1 cellular context compared by ENCODE assay signal in the genomic region with DNA sequence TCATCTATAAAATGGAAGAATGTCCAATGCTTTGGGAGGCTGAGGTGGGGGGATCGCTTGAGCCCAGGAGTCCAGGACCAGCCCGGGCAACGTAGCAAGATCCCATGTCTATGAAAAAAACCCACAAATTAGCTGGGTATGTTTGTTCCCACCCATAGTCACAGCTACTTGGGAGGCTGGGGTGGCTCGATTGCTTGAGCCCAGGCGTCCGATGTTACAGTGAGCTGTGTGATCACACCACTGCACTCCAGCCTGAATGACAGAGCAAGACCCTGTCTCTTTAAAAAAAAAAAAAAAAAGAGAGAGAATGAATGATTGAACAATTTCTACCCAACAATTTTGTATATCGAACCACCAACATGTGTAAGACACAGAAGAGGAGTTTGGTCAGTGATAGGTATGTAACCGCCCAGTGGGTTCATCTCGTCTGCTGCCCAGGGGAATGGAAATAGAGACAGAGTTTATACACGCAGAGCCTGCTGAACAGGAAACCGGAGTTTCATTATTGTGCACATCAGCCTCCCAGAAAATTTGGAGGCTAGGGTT.
A peak's percentile ranks its signal among the peaks of the same experiment; 100 is the strongest.
TF ChIP-seq lines count a peak whose summit lies in the region.

No MANE protein-coding gene starts in this region.

TF ChIP-seq in A549, 52 proteins besides CTCF, POLR2A, EP300 and RAD21 (continued from another document):
- TF ChIP-seq, protein P1, sequence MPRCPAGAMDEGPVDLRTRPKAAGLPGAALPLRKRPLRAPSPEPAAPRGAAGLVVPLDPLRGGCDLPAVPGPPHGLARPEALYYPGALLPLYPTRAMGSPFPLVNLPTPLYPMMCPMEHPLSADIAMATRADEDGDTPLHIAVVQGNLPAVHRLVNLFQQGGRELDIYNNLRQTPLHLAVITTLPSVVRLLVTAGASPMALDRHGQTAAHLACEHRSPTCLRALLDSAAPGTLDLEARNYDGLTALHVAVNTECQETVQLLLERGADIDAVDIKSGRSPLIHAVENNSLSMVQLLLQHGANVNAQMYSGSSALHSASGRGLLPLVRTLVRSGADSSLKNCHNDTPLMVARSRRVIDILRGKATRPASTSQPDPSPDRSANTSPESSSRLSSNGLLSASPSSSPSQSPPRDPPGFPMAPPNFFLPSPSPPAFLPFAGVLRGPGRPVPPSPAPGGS (IDR thresholded peaks at IDR 0.05) = no peak
- TF ChIP-seq CBX8 (IDR thresholded peaks at IDR 0.05) (no peak), HEYL (CRISPR knock-in tag; IDR thresholded peaks at IDR 0.05) (peak; percentile 36; the same call in 1 of the 2 replicates), CHD4 (IDR thresholded peaks at IDR 0.05; ENCODE audit: borderline replicate concordance) (no peak), ZFP36 (IDR thresholded peaks at IDR 0.05; ENCODE audit: borderline replicate concordance, partially characterized antibody) (no peak)
